ENCODE assay signal across 29 cellular contexts in the genomic region with DNA sequence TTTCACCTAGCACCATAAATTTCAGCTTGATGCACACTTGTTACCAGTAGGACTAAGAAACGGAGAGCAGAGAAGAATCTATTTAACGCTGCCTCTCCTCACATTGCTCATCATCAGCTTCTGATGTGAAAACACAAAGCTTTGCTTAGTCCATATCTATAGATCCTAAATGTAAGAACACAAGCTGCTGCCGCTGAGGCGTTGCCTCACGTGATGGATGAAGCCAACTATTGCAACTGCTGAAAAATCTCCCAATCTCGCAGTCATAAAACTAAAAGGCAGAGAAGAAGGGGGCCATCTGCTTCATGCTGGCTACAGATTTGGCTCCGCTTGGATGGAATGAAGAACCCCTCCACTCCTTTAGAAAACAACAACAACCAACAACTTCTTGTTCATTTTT. TPM values are rescaled to one million over a fixed set of nuclear protein-coding genes. Genes with fewer than 3 reads are reported as not detected.
"Had no signal": no experiment of that assay in that cellular context is flagged by ENCODE, and none has a peak within 500 bp of the region (broad histone marks: within the 10 kb centered on the region; RNA-seq: fewer than 3 reads in every experiment).

No MANE protein-coding gene starts in this region.

- H3K36me3 Mint-ChIP-seq: immature natural killer cell; mesothelial cell of epicardium; naive B cell; natural killer cell; stimulated activated memory B cell treated with anti-CD40 and anti-IgM and Interleukin-4, amounts not matched to agents 10 μg/mL and 1 μg/mL and 100 μg/mL, for 72 hours had no signal

- H3K4me2 ChIP-seq: smooth muscle cell had no signal

- DNase-seq: immature natural killer cell; kidney; left colon; left ventricle myocardium inferior; mesendoderm; naive B cell; natural killer cell; ovary; right lobe of liver; stimulated activated CD4-positive, alpha-beta T cell treated with anti-CD3 and anti-CD28 coated beads, Interleukin-1b, Interleukin-23, amount 100 ng/mL, for 48 hours; stimulated activated CD4-positive, alpha-beta T cell treated with anti-CD3 and anti-CD28 coated beads, Interleukin-2, amount 100 ng/mL, for 48 hours; stimulated activated CD4-positive, alpha-beta T cell treated with anti-CD3 and anti-CD28 coated beads, Interleukin-4, amount 100 ng/mL, for 4 hours; stimulated activated CD8-positive, alpha-beta memory T cell treated with anti-CD3 and anti-CD28 coated beads, Interleukin-4, amount 100 ng/mL, for 48 hours; stimulated activated naive CD4-positive, alpha-beta T cell treated with Interleukin-2 at 50 U/mL for 16 hours; stimulated activated naive CD8-positive, alpha-beta T cell treated with anti-CD3 and anti-CD28 coated beads, Interleukin-15, amount 100 ng/mL, for 72 hours; substantia nigra; testis; thyroid gland; transverse colon; upper lobe of left lung had no signal

- H3K4me1 Mint-ChIP-seq: immature natural killer cell; mesothelial cell of epicardium; naive B cell; natural killer cell; stimulated activated memory B cell treated with anti-CD40 and anti-IgM and Interleukin-4, amounts not matched to agents 10 μg/mL and 1 μg/mL and 100 μg/mL, for 72 hours; stimulated activated naive CD8-positive, alpha-beta T cell treated with anti-CD3 and anti-CD28 coated beads, Interleukin-15, amount 100 ng/mL, for 72 hours had no signal

- H3K4me1 ChIP-seq: right atrium auricular region, testis, thyroid gland, transverse colon, upper lobe of left lung, vagina had no signal

- H3K27ac Mint-ChIP-seq: immature natural killer cell; mesothelial cell of epicardium; naive B cell; natural killer cell; progenitor cell of endocrine pancreas; stimulated activated memory B cell treated with anti-CD40 and anti-IgM and Interleukin-4, amounts not matched to agents 10 μg/mL and 1 μg/mL and 100 μg/mL, for 72 hours; stimulated activated naive CD8-positive, alpha-beta T cell treated with anti-CD3 and anti-CD28 coated beads, Interleukin-15, amount 100 ng/mL, for 72 hours had no signal

- ATAC-seq: left colon; natural killer cell; right lobe of liver; stimulated activated memory B cell treated with anti-CD40 and anti-IgM and Interleukin-4, amounts not matched to agents 10 μg/mL and 1 μg/mL and 100 μg/mL, for 72 hours; stimulated activated naive CD8-positive, alpha-beta T cell treated with anti-CD3 and anti-CD28 coated beads, Interleukin-15, amount 100 ng/mL, for 72 hours had no signal

- H3K4me3 ChIP-seq: left ventricle myocardium inferior, lung, ovary, right atrium auricular region, right lobe of liver, smooth muscle cell, testis, thyroid gland, transverse colon, upper lobe of left lung, vagina had no signal

- H3K4me3 Mint-ChIP-seq: immature natural killer cell; mesothelial cell of epicardium; naive B cell; natural killer cell; stimulated activated memory B cell treated with anti-CD40 and anti-IgM and Interleukin-4, amounts not matched to agents 10 μg/mL and 1 μg/mL and 100 μg/mL, for 72 hours; stimulated activated naive CD8-positive, alpha-beta T cell treated with anti-CD3 and anti-CD28 coated beads, Interleukin-15, amount 100 ng/mL, for 72 hours had no signal

- H3K36me3 ChIP-seq: left ventricle myocardium inferior, ovary, right atrium auricular region, right lobe of liver, thyroid gland, transverse colon, upper lobe of left lung, vagina had no signal

- H3K9me3 Mint-ChIP-seq: mesothelial cell of epicardium; natural killer cell; stimulated activated memory B cell treated with anti-CD40 and anti-IgM and Interleukin-4, amounts not matched to agents 10 μg/mL and 1 μg/mL and 100 μg/mL, for 72 hours; stimulated activated naive CD8-positive, alpha-beta T cell treated with anti-CD3 and anti-CD28 coated beads, Interleukin-15, amount 100 ng/mL, for 72 hours had no signal

- H3K27ac ChIP-seq: left ventricle myocardium inferior, ovary, right atrium auricular region, right lobe of liver, testis, thyroid gland, transverse colon, upper lobe of left lung, vagina had no signal

- H3K9me3 ChIP-seq: left ventricle myocardium inferior, ovary, right atrium auricular region, right lobe of liver, testis, thyroid gland, transverse colon, upper lobe of left lung, vagina had no signal

- H3K27me3 Mint-ChIP-seq: naive B cell; progenitor cell of endocrine pancreas; stimulated activated memory B cell treated with anti-CD40 and anti-IgM and Interleukin-4, amounts not matched to agents 10 μg/mL and 1 μg/mL and 100 μg/mL, for 72 hours; stimulated activated naive CD8-positive, alpha-beta T cell treated with anti-CD3 and anti-CD28 coated beads, Interleukin-15, amount 100 ng/mL, for 72 hours had no signal

RNA-seq across cellular contexts. Expression of a gene that starts 42.6 kb away (rescaled TPM):
- total RNA-seq: natural killer cell, pulmonary artery endothelial cell, renal cortical epithelial cell had no signal
